8 cellular contexts compared by ENCODE assay signal in genomic region chr1:25430666-25431494, GRCh38. TPM values are rescaled to one million over a fixed set of nuclear protein-coding genes. Genes with fewer than 3 reads are reported as not detected.
DNase-seq lines count a peak whose midpoint lies in the region; ATAC-seq and TF ChIP-seq lines count a peak whose summit lies in the region.

MACO1 (plus strand) TSS chr1:25430897; CDS start chr1:25431099, 202 bp downstream.

- H3K36me3 Mint-ChIP-seq in Calu3 (ENCODE audit: insufficient read depth, unreplicated experiment) (peaks cover 27% of the 10 kb centered on the region), endothelial cell (ENCODE audit: low read depth, unreplicated experiment) (no peaks in the 10 kb centered on the region)

- peak within 1 kb of the TSS; percentile 83 for H3K4me3 Mint-ChIP-seq in Calu3 (ENCODE audit: low read depth, unreplicated experiment)
- H3K4me3 Mint-ChIP-seq in endothelial cell (ENCODE audit: unreplicated experiment): peak within 1 kb of the TSS; percentile 96

- no peaks in the 10 kb centered on the region for H3K9me2 ChIP-seq in OCI-LY7 (ENCODE audit: insufficient read depth, low read length)

- CTCF ChIA-PET in Calu3 (lab: Charles Lee): interaction anchor here (1.0 kb wide), 1 partner anchor 90 kb away, joined by 5 read pairs; no protein-coding TSS in a partner anchor
- CTCF ChIA-PET in OCI-LY7 (lab: Charles Lee; ENCODE audit: unreplicated experiment): interaction anchor here (0.9 kb wide), 1 partner anchor 135 kb away, joined by 4 read pairs; no protein-coding TSS in a partner anchor

- intact Hi-C loops in Calu3 (cut with micrococcal nuclease; ENCODE audit: unreplicated experiment): no loop called here
- intact Hi-C loops in OCI-LY7 (cut with micrococcal nuclease; ENCODE audit: unreplicated experiment): loop anchor here (10.0 kb wide), 1 partner anchor 686 kb away; the partner anchor contains the start of gene CLIC4

- H3K4me3 ChIP-seq in OCI-LY7 (ENCODE audit: low read depth, low read length, poor library complexity, severe bottlenecking) (peak within 1 kb of the TSS; percentile 94), mesodermal cell (ENCODE audit: extremely low read depth, insufficient read depth, low read length, poor library complexity, severe bottlenecking) (peak within 1 kb of the TSS; percentile 88)

- H3K4me1 Mint-ChIP-seq in Calu3 (ENCODE audit: low read depth, unreplicated experiment): peaks cover 25% of the 10 kb centered on the region
- peaks cover 52% of the 10 kb centered on the region for H3K4me1 Mint-ChIP-seq in endothelial cell (ENCODE audit: unreplicated experiment)

- H3K4me1 ChIP-seq in OCI-LY7 (ENCODE audit: insufficient read depth, low read length, poor library complexity, severe bottlenecking): peaks cover 46% of the 10 kb centered on the region
- peaks cover 7% of the 10 kb centered on the region for H3K4me1 ChIP-seq in mesodermal cell (ENCODE audit: control insufficient read depth, insufficient read depth, low read length, poor library complexity, severe bottlenecking)

- no peaks in the 10 kb centered on the region for H3K9me3 Mint-ChIP-seq in Calu3 (ENCODE audit: low read depth, unreplicated experiment)
- H3K9me3 Mint-ChIP-seq in endothelial cell (ENCODE audit: unreplicated experiment): no peaks in the 10 kb centered on the region

- peak within 1 kb of the TSS; percentile 98 for H2AFZ ChIP-seq in OCI-LY7 (ENCODE audit: low read length)

- H4K20me1 ChIP-seq in OCI-LY7 (ENCODE audit: insufficient read depth, low read length): peaks cover 20% of the 10 kb centered on the region

- peaks cover 45% of the 10 kb centered on the region for H3K79me2 ChIP-seq in OCI-LY7 (ENCODE audit: insufficient read depth, low read depth, low read length)

- H3K36me3 ChIP-seq in OCI-LY7 (ENCODE audit: insufficient read depth, low read length) (no peaks in the 10 kb centered on the region; the same call in 1 of the 2 replicates), mesodermal cell (ENCODE audit: control insufficient read depth, insufficient read depth, low read length) (no peaks in the 10 kb centered on the region)

- peak within 1 kb of the TSS; percentile 95 for H3K4me2 ChIP-seq in OCI-LY7 (ENCODE audit: low read length)

- H3K9me3 ChIP-seq in OCI-LY7 (ENCODE audit: low read length): no peaks in the 10 kb centered on the region
- no peaks in the 10 kb centered on the region for H3K9me3 ChIP-seq in mesodermal cell (ENCODE audit: control insufficient read depth, low read length)

- 0 to 1% methylated on average over 69 to 77 of the region's 95 CpGs for WGBS in mesodermal cell (ENCODE audit: insufficient coverage in 2 of 2), 2 experiments

- peak; percentile 80 for ATAC-seq in GM21528 (IDR thresholded peaks at IDR 0.05; ENCODE audit: low FRiP score, unreplicated experiment)

- POLR2A ChIA-PET in OCI-LY7 (lab: Charles Lee): interaction anchor here (0.7 to 1.5 kb wide), 3 partner anchors 19 to 1512 kb away, joined by 3 to 7 read pairs (median 4); no protein-coding TSS in a partner anchor

- H3K27ac Mint-ChIP-seq in Calu3 (ENCODE audit: unreplicated experiment) (peak within 1 kb of the TSS; percentile 92), endothelial cell (ENCODE audit: unreplicated experiment) (peak within 1 kb of the TSS; percentile 90)

- H3K27ac ChIP-seq in OCI-LY7 (ENCODE audit: low read depth, low read length, poor library complexity, severe bottlenecking) (peak within 1 kb of the TSS; percentile 57), mesodermal cell (ENCODE audit: low read depth, low read length, severe bottlenecking) (peak within 1 kb of the TSS; percentile 85)

- DNase-seq in Calu3: peak; percentile 94
- DNase-seq in HuH-7.5 (ENCODE audit: low spot score): peak; percentile 95
- DNase-seq in OCI-LY7 (ENCODE audit: low spot score): peak; percentile 97
- peak; percentile 94 for DNase-seq in activated T-cell treated with anti-CD3 and anti-CD28 coated beads for 1 hour (ENCODE audit: low read depth)
- DNase-seq in endothelial cell (ENCODE audit: low spot score): peak; percentile 98
- DNase-seq in stimulated activated CD8-positive, alpha-beta memory T cell treated with anti-CD3 and anti-CD28 coated beads, Interleukin-15, amount 100 ng/mL, for 24 hours (ENCODE audit: low read depth): peak; percentile 87

- no peak for TF ChIP-seq CTCF in Calu3 (IDR thresholded peaks at IDR 0.05; ENCODE audit: unreplicated experiment)
- TF ChIP-seq CTCF in OCI-LY7 (conservative IDR thresholded peaks at IDR 0.05; ENCODE audit: low read length): peak; percentile 31; the same call in 1 of the 2 replicates
- no peak for TF ChIP-seq CTCF in endothelial cell (IDR thresholded peaks at IDR 0.05; ENCODE audit: unreplicated experiment)

- no peaks in the 10 kb centered on the region for H3K27me3 Mint-ChIP-seq in Calu3 (ENCODE audit: unreplicated experiment)
- peaks cover 4% of the 10 kb centered on the region for H3K27me3 Mint-ChIP-seq in endothelial cell (ENCODE audit: unreplicated experiment)

- BruUV-seq in Calu3 (replicated peaks; lab: Mats Ljungman, UMichigan) (no TSS peak), OCI-LY7 (replicated peaks; lab: Mats Ljungman, UMichigan) (no TSS peak)

RNA-seq across cellular contexts. Expression of gene MACO1, which starts in this region (rescaled TPM):
- total RNA-seq in Calu3 (2022) (14.1 and 16.4 TPM in 2 replicates), OCI-LY7 (2022) (18.6 and 18.7 TPM in 2 replicates), endothelial cell (ENCODE audit: unreplicated experiment) (35.9 TPM)
- 8.8 and 11.8 TPM in 2 replicates for total RNA-seq in OCI-LY7 (2014; rRNA removed; shearing (Covaris generic))
- 21.6 TPM for polyA plus RNA-seq in mesodermal cell (2013, experiment 1 of 2)
- polyA plus RNA-seq in mesodermal cell (2013, experiment 2 of 2): 25.9 TPM

Comparison
In these comparisons a context has a peak if more than half of its experiments do, and no peak if none do; other contexts are left out.
1. Peak in every context shown above with its lines: DNase-seq, ATAC-seq, H3K4me3 ChIP-seq and H3K27ac ChIP-seq.